9 cellular contexts compared by ENCODE assay signal in the genomic region with DNA sequence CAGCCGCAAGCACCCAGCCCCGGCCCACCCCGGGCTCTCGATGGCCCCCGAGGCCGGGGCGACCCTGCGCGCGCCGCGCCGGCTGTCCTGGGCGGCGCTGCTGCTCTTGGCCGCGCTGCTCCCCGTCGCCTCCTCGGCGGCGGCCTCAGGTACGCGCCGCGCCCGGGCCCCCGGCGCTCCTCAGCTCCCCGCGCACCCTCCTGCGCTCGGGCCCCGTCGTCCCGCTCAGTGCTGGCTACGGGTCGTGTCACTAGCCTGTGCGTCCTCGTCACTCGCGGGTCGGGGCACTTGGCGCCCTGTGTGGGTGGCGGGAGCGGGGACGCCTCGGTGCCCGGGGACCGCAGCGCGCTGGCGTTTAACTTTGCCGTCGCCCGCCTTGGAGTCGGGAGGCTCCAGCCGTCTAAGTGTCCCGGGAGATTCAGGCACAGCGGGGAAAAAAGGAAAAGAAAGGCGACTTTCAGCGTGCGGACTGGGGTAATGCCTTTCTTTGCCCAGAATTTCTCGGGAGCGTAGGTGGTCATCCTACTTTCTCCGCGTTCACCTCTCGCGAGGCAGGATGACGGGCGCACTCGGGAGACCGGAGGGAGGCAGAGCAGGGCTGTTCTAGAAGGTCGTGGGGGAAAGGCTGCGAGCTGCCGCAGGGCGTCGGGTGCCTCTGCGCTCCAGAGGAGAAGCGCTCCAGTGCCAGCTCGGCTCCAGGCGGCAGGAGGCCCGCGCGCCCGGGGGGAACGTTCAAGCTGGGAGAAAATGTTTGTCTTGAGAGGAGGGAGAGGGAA. TPM values are rescaled to one million over a fixed set of nuclear protein-coding genes. Genes with fewer than 3 reads are reported as not detected.
A peak's percentile ranks its signal among the peaks of the same experiment; 100 is the strongest.
DNase-seq lines count a peak whose midpoint lies in the region; ATAC-seq, FAIRE-seq and TF ChIP-seq lines count a peak whose summit lies in the region.
"Had no signal": no experiment of that assay in that cellular context is flagged by ENCODE, and none has a peak within 500 bp of the region (broad histone marks: within the 10 kb centered on the region; RNA-seq: fewer than 3 reads in every experiment).

No MANE protein-coding gene starts in this region.

- no peak overlapping the region for H3K27ac ChIP-seq in H1 (ENCODE audit: low read depth, low read length)

- H3K27ac Mint-ChIP-seq in naive thymus-derived CD8-positive, alpha-beta T cell = no peak overlapping the region

- peak overlapping the region; percentile 46; the same call in 1 of the 2 replicates for H2AFZ ChIP-seq in H1 (ENCODE audit: low read length)

- H3K9me3 ChIP-seq in BE2C (no peaks in the 10 kb centered on the region), H1 (ENCODE audit: insufficient read depth in 2 of 2, low read depth in 1 of 2, low read length in 1 of 2) (no peaks in the 10 kb centered on the region)

- DNase-seq in BE2C (peak; percentile 11), SK-MEL-5 (ENCODE audit: low read depth, low spot score) (peak; percentile 28), H1 (ENCODE audit: low read depth in 1 of 2, low spot score in 2 of 2) (peak in 1 of 2 experiments; percentile 74), nucleus accumbens (lab: John Stamatoyannopoulos, UW) (no peak), NCI-H128 (lab: John Stamatoyannopoulos, UW; ENCODE audit: unreplicated experiment) (no peak)
- DNase-seq in naive thymus-derived CD8-positive, alpha-beta T cell = peak in 2 of 10 donors; percentile 9 to 17

- no peak overlapping the region for H4K5ac ChIP-seq in H1 (ENCODE audit: insufficient read length, low read depth, low read length)

- peaks cover 14 to 29% (median 26%) of the 10 kb centered on the region in 4 donors for H3K4me1 Mint-ChIP-seq in naive thymus-derived CD8-positive, alpha-beta T cell

- H2BK120ac ChIP-seq in H1 (replicated peaks; ENCODE audit: low read depth, low read length) = no peak overlapping the region

- peak overlapping the region; percentile 71 to 96 for H3K4me2 ChIP-seq in H1 (ENCODE audit: insufficient read depth in 1 of 2, low read depth in 2 of 2, low read length in 2 of 2)

- peak overlapping the region in 1 of 4 experiments; percentile 10; a peak in 2 of 7 replicates for H3K9ac ChIP-seq in H1 (replicated peaks in 1 of 4; ENCODE audit: extremely low read depth in 1 of 4, low read depth in 3 of 4, low read length in 3 of 4)

- in situ Hi-C loops in SK-MEL-5 (cut with HindIII; ENCODE audit: low pct_unique_long_range_greater_than_20kb, low sequenced_read_pairs) = no loop called here

- no peak overlapping the region for H2BK5ac ChIP-seq in H1 (ENCODE audit: low read depth, low read length)

- peak overlapping the region; percentile 72 for H4K8ac ChIP-seq in H1 (ENCODE audit: extremely low read depth, insufficient read depth, low read length)

- POLR2A ChIA-PET in H1 (lab: Charles Lee; ENCODE audit: partially characterized antibody) = interaction anchor here (0.9 to 1.6 kb wide), 4 partner anchors 13 to 557 kb away, joined by 3 to 5 read pairs (median 4); partner anchors contain the start of gene SOD2
- POLR2A ChIA-PET in naive thymus-derived CD8-positive, alpha-beta T cell (lab: Charles Lee) = no interaction called here

- H2BK15ac ChIP-seq in H1 (ENCODE audit: low read length) = no peak overlapping the region

- H3K4me3 ChIP-seq in BE2C (ENCODE audit: low read depth, low read length) (no peak overlapping the region), H1 (ENCODE audit: extremely low read depth in 1 of 4, insufficient read depth in 2 of 4, low read depth in 3 of 4, low read length in 4 of 4) (peak overlapping the region; percentile 33 to 57 (median 48))

- no peaks in the 10 kb centered on the region for H3K9me3 Mint-ChIP-seq in naive thymus-derived CD8-positive, alpha-beta T cell

- TF ChIP-seq RAD21 in H1 (IDR thresholded peaks at IDR 0.05 in 1 of 2, conservative IDR thresholded peaks at IDR 0.05 in 1 of 2; ENCODE audit: low read depth in 2 of 2, low read length in 2 of 2) = no peak; a peak in 1 of 4 replicates

- no peak overlapping the region for H2BK20ac ChIP-seq in H1 (ENCODE audit: low read length)

- H4K91ac ChIP-seq in H1 (replicated peaks; ENCODE audit: insufficient read length, low read length) = no peak overlapping the region

- no peak overlapping the region for H3K56ac ChIP-seq in H1 (replicated peaks; ENCODE audit: insufficient read length, low read depth, low read length)

- TF ChIP-seq POLR2A in H1 (IDR thresholded peaks at IDR 0.05; ENCODE audit: control extremely low read depth in 1 of 2, low read depth in 2 of 2, low read length in 2 of 2) = no peak

- H3K23me2 ChIP-seq in H1 (ENCODE audit: low read depth, low read length) = peaks cover 6% of the 10 kb centered on the region; the same call in 1 of the 2 replicates

- no peaks in the 10 kb centered on the region for H3K79me2 ChIP-seq in H1 (ENCODE audit: control insufficient read depth in 1 of 2, insufficient read depth in 2 of 2, low read length in 2 of 2)

- peaks cover 99% of the 10 kb centered on the region for H3K27me3 ChIP-seq in BE2C
- H3K27me3 ChIP-seq in H1 (replicated peaks in 1 of 4; ENCODE audit: control insufficient read depth in 3 of 4, extremely low read depth in 1 of 4, insufficient read depth in 3 of 4, low read length in 3 of 4) = peaks cover 33 to 77% (median 54%) of the 10 kb centered on the region in 4 experiments

- H2BK12ac ChIP-seq in H1 (ENCODE audit: low read depth, low read length) = no peak overlapping the region

- no peaks in the 10 kb centered on the region for H3K4me1 ChIP-seq in BE2C
- H3K4me1 ChIP-seq in H1 (replicated peaks in 1 of 4; ENCODE audit: control insufficient read depth in 3 of 4, insufficient read depth in 4 of 4, low read length in 3 of 4) = peaks cover 0 to 11% (median 4%) of the 10 kb centered on the region in 4 experiments; a peak in 5 of 7 replicates

- FAIRE-seq in H1 (lab: Jason Lieb, UNC) = no peak

- H3K14ac ChIP-seq in H1 (ENCODE audit: insufficient read length) = no peak overlapping the region

- 4% methylated on average over 46 of the region's 87 CpGs; no CpG with 5 or more reads in 1 of the 2 experiments for WGBS in H1 (ENCODE audit: extremely low coverage in 1 of 2, insufficient coverage in 1 of 2, insufficient read length in 1 of 2, insufficient replicate concordance in 2 of 2, low coverage in 1 of 2, low lambda C conversion rate in 2 of 2, missing lambda C conversion rate in 1 of 2), 2 experiments

- no peak overlapping the region for H3K4ac ChIP-seq in H1 (replicated peaks; ENCODE audit: insufficient read length, low read depth, low read length)

- no peak for TF ChIP-seq EP300 in H1 (IDR thresholded peaks at IDR 0.05; ENCODE audit: borderline replicate concordance in 1 of 2, low read depth in 2 of 2, low read length in 2 of 2)

- no peaks in the 10 kb centered on the region for H3K79me1 ChIP-seq in H1 (ENCODE audit: low read depth, low read length)

- TF ChIP-seq CTCF in BE2C (IDR thresholded peaks at IDR 0.05; ENCODE audit: low read depth, low read length) (no peak), H1 (IDR thresholded peaks at IDR 0.05; ENCODE audit: control extremely low read depth in 1 of 3, insufficient read depth in 1 of 3, low read depth in 1 of 3, low read length in 3 of 3) (no peak)

- H2AK5ac ChIP-seq in H1 (ENCODE audit: low read depth, low read length) = no peak overlapping the region

- H3K23ac ChIP-seq in H1 (ENCODE audit: insufficient read length) = no peak overlapping the region

- no peaks in the 10 kb centered on the region for H4K20me1 ChIP-seq in H1 (replicated peaks in 1 of 2; ENCODE audit: control insufficient read depth in 1 of 2, insufficient read depth in 2 of 2, low read length in 2 of 2)

- no peaks in the 10 kb centered on the region for H3K36me3 Mint-ChIP-seq in naive thymus-derived CD8-positive, alpha-beta T cell

- peak overlapping the region in 9 of 10 donors; percentile 45 to 70 (median 57) for H3K4me3 Mint-ChIP-seq in naive thymus-derived CD8-positive, alpha-beta T cell

- H3K18ac ChIP-seq in H1 (ENCODE audit: extremely low read depth, low read length) = no peak overlapping the region

- peaks cover 42 to 96% (median 81%) of the 10 kb centered on the region in 5 donors for H3K27me3 Mint-ChIP-seq in naive thymus-derived CD8-positive, alpha-beta T cell

- ATAC-seq in GM19467 (IDR thresholded peaks at IDR 0.05; ENCODE audit: unreplicated experiment) (peak; percentile 26), GM21367 (IDR thresholded peaks at IDR 0.05; ENCODE audit: unreplicated experiment) (no peak)
- ATAC-seq in naive thymus-derived CD8-positive, alpha-beta T cell = peak; percentile 45 to 63

- H3K36me3 ChIP-seq in BE2C (no peaks in the 10 kb centered on the region), H1 (ENCODE audit: control insufficient read depth in 2 of 4, insufficient read depth in 4 of 4, low read length in 3 of 4) (peaks cover 0 to 3% (median 0%) of the 10 kb centered on the region in 4 experiments; a peak in 1 of 8 replicates)

- CTCF ChIA-PET in H1 (lab: Charles Lee; ENCODE audit: partially characterized antibody) = interaction anchor here (0.6 to 2.4 kb wide), 7 partner anchors 65 to 682 kb away, joined by 3 to 8 read pairs (median 3); no protein-coding TSS in a partner anchor

TF ChIP-seq in H1, 55 proteins besides CTCF, POLR2A, EP300 and RAD21 (continues in another document):
- TF ChIP-seq EZH2 (IDR thresholded peaks at IDR 0.05; ENCODE audit: low read depth, low read length, severe bottlenecking) = peak; percentile 86
- TF ChIP-seq KDM4A (IDR thresholded peaks at IDR 0.05; ENCODE audit: low read depth, low read length, severe bottlenecking) = peak; percentile 58
- TF ChIP-seq, protein P1, sequence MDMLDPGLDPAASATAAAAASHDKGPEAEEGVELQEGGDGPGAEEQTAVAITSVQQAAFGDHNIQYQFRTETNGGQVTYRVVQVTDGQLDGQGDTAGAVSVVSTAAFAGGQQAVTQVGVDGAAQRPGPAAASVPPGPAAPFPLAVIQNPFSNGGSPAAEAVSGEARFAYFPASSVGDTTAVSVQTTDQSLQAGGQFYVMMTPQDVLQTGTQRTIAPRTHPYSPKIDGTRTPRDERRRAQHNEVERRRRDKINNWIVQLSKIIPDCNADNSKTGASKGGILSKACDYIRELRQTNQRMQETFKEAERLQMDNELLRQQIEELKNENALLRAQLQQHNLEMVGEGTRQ (IDR thresholded peaks at IDR 0.05; ENCODE audit: low read length) = no peak
- TF ChIP-seq NRF1 (IDR thresholded peaks at IDR 0.05; ENCODE audit: low read depth, low read length) = no peak

RNA-seq across cellular contexts. Expression of gene FNDC1, which starts 0.5 kb away (rescaled TPM):
- not detected for polyA plus RNA-seq in BE2C (2012; ENCODE audit: insufficient read depth, insufficient read length, low read depth)
- 0.03 TPM in 1 of 2 replicates, not detected in the other for total RNA-seq in SK-MEL-5 (2014; rRNA removed; shearing (Covaris generic))
- polyA plus RNA-seq in SK-MEL-5 (2015; cell fraction: cytosol; rRNA removed) = 0.23 and 0.41 TPM in 2 replicates
- 0.11 TPM in 1 of 2 replicates, not detected in the other for polyA plus RNA-seq in SK-MEL-5 (2015; cell fraction: nucleus; rRNA removed)
- total RNA-seq in H1 (2021; fragmentation: NEBNext Ultra II Directional; extraction: Animal tissue kit (Norgen Biotek cat#: 25700)) = 0.30 and 0.42 TPM in 2 replicates
- polyA plus RNA-seq in H1 (2011; rRNA removed) = 0.06 and 0.14 TPM in 2 replicates
- polyA plus RNA-seq in H1 (2011; cell fraction: cytosol; rRNA removed) = 0.04 TPM
- 0.13 TPM for polyA plus RNA-seq in H1 (2011; cell fraction: nucleus; rRNA removed)
- polyA plus RNA-seq in H1 (2012, experiment 1 of 2) = 0.09 to 0.24 TPM (median 0.11 TPM) in 4 replicates
- 0.05 TPM for polyA plus RNA-seq in H1 (2012, experiment 2 of 2)
- polyA plus RNA-seq in H1 (2013, experiment 1 of 2) = 0.55 TPM
- 0.39 TPM for polyA plus RNA-seq in H1 (2013, experiment 2 of 2)
- 0.07 and 0.16 TPM in 2 replicates for polyA minus RNA-seq in H1 (2011; rRNA and poly(A)+ RNA removed)
- not detected for polyA minus RNA-seq in H1 (2011; cell fraction: cytosol; rRNA and poly(A)+ RNA removed)
- polyA minus RNA-seq in H1 (2011; cell fraction: nucleus; rRNA and poly(A)+ RNA removed) = 0.10 TPM
- total RNA-seq in naive thymus-derived CD8-positive, alpha-beta T cell = not detected
- polyA plus RNA-seq in naive thymus-derived CD8-positive, alpha-beta T cell = not detected
- total RNA-seq: dermis microvascular lymphatic vessel endothelial cell had no signal

Comparison
In these comparisons a context has a peak if more than half of its experiments do, and no peak if none do; other contexts are left out.
1. DNase-seq: peak in BE2C (single experiment) and SK-MEL-5 (single experiment); none in nucleus accumbens (0 of 56) and NCI-H128 (single experiment).